ENCODE assay signal across 7 cellular contexts in genomic region chrX:46447384-46447783, GRCh38.
DNase-seq lines count a peak whose midpoint lies in the region; FAIRE-seq and TF ChIP-seq lines count a peak whose summit lies in the region.

No MANE protein-coding gene starts in this region.

- H4K20me1 ChIP-seq in mammary epithelial cell (ENCODE audit: insufficient read depth, low read length) = no peaks in the 10 kb centered on the region

- CTCF ChIA-PET in mammary epithelial cell (lab: Charles Lee; ENCODE audit: low non-redundant PET) = no interaction called here

- H3K9me3 ChIP-seq in HUES6 (ENCODE audit: control insufficient read depth, insufficient read depth, low read depth, low read length) (no peaks in the 10 kb centered on the region), mammary epithelial cell (replicated peaks; ENCODE audit: insufficient read depth, low read length) (no peaks in the 10 kb centered on the region)

- H3K9me3 Mint-ChIP-seq in mesothelial cell of epicardium = peaks cover 15% of the 10 kb centered on the region

- H3K36me3 ChIP-seq in HUES6 (ENCODE audit: control insufficient read depth, insufficient read depth, low read length) (peaks cover 15% of the 10 kb centered on the region), mammary epithelial cell (ENCODE audit: insufficient read depth, low read length) (no peaks in the 10 kb centered on the region)

- peaks cover 14% of the 10 kb centered on the region for H3K79me2 ChIP-seq in mammary epithelial cell (ENCODE audit: insufficient read depth, low read length)

- peaks cover 6% of the 10 kb centered on the region for H3K4me1 Mint-ChIP-seq in mesothelial cell of epicardium

- FAIRE-seq in GM12892 (lab: Jason Lieb, UNC) (no peak), frontal cortex (lab: Jason Lieb, UNC) (no peak)

- TSS peak; percentile 55 for BruUV-seq in mammary epithelial cell (replicated peaks; lab: Mats Ljungman, UMichigan)

- no peak for TF ChIP-seq CTCF in mammary epithelial cell (conservative IDR thresholded peaks at IDR 0.05 in 1 of 2, IDR thresholded peaks at IDR 0.05 in 1 of 2; ENCODE audit: extremely low read depth in 1 of 2, insufficient read depth in 1 of 2, low read depth in 1 of 2, low read length in 2 of 2)
- TF ChIP-seq CTCF in mesothelial cell of epicardium (IDR thresholded peaks at IDR 0.05; ENCODE audit: unreplicated experiment) = no peak

- H3K27me3 ChIP-seq in HUES6 (ENCODE audit: control insufficient read depth, insufficient read depth, low read length) (no peaks in the 10 kb centered on the region), mammary epithelial cell (ENCODE audit: insufficient read depth, low read length) (peaks cover 3% of the 10 kb centered on the region)

- H2AFZ ChIP-seq in mammary epithelial cell (ENCODE audit: low read depth, low read length) = peak overlapping the region; percentile 94

- intact Hi-C loops in mammary epithelial cell (cut with micrococcal nuclease) = no loop called here

- 8% methylated on average over 5 of the region's 16 CpGs for WGBS in mammary epithelial cell (ENCODE audit: low coverage, missing lambda C conversion rate)

- no peak for TF ChIP-seq POLR2A in GM12892 (IDR thresholded peaks at IDR 0.05; ENCODE audit: low read depth, low read length)

- DNase-seq in GM12892 (ENCODE audit: insufficient read length) (peak; percentile 19), mammary epithelial cell (no peak), mesothelial cell of epicardium (ENCODE audit: low spot score in 2 of 2, unreplicated experiment in 2 of 2) (no peak), cerebellum (ENCODE audit: low spot score) (no peak), frontal cortex (ENCODE audit: low spot score in 2 of 2) (no peak)
- no peak for DNase-seq in activated CD4-positive, CD25-positive, alpha-beta regulatory T cell treated with anti-CD3 and anti-CD28 coated beads, Interleukin-2, amount 50 U/mL, for 72 hours

- H3K27ac ChIP-seq in HUES6 (ENCODE audit: low read depth, low read length) = no peak overlapping the region
- H3K27ac ChIP-seq in mammary epithelial cell (ENCODE audit: insufficient read depth, low read depth, low read length) = peak overlapping the region; percentile 36

- dilution Hi-C loops in mammary epithelial cell (cut with HindIII; ENCODE audit: low sequenced_read_pairs) = no loop called here

- H3K4me3 ChIP-seq in HUES6 (ENCODE audit: low read depth, low read length) = peak overlapping the region; percentile 95
- peak overlapping the region; percentile 39 to 72 (median 65) for H3K4me3 ChIP-seq in mammary epithelial cell (replicated peaks in 1 of 3; ENCODE audit: insufficient read depth in 1 of 3, low read depth in 2 of 3, low read length in 3 of 3)

- H3K4me2 ChIP-seq in mammary epithelial cell (ENCODE audit: insufficient read depth, low read depth, low read length) = peak overlapping the region; percentile 86

- peaks cover 12% of the 10 kb centered on the region for H3K36me3 Mint-ChIP-seq in mesothelial cell of epicardium

- peak overlapping the region; percentile 91 for H3K27ac Mint-ChIP-seq in mesothelial cell of epicardium

- H3K9ac ChIP-seq in HUES6 (ENCODE audit: low read length) = peak overlapping the region; percentile 75
- H3K9ac ChIP-seq in mammary epithelial cell (ENCODE audit: insufficient read depth, low read length) = peak overlapping the region; percentile 70

- peak overlapping the region; percentile 86 for H3K4me3 Mint-ChIP-seq in mesothelial cell of epicardium

- in situ Hi-C loops in mammary epithelial cell (cut with MboI; ENCODE audit: low sequenced_read_pairs in 2 of 2) = no loop called here

- H3K4me1 ChIP-seq in HUES6 (ENCODE audit: control insufficient read depth, insufficient read depth, low read length) (peaks cover 11% of the 10 kb centered on the region), mammary epithelial cell (ENCODE audit: insufficient read depth, low read length) (peaks cover 11% of the 10 kb centered on the region)

- no peaks in the 10 kb centered on the region for H3K27me3 Mint-ChIP-seq in mesothelial cell of epicardium (ENCODE audit: low read depth)
